21 cellular contexts compared by ENCODE assay signal in genomic region chr3:40160933-40161332, GRCh38.
A peak's percentile ranks its signal among the peaks of the same experiment; 100 is the strongest.
DNase-seq lines count a peak whose midpoint lies in the region; ATAC-seq, FAIRE-seq and TF ChIP-seq lines count a peak whose summit lies in the region.
"Had no signal": no experiment of that assay in that cellular context is flagged by ENCODE, and none has a peak within 500 bp of the region (broad histone marks: within the 10 kb centered on the region; RNA-seq: fewer than 3 reads in every experiment).

No MANE protein-coding gene starts in this region.

- BruUV-seq in HepG2 (replicated peaks; lab: Mats Ljungman, UMichigan): no TSS peak
- no TSS peak for BruUV-seq in PC-9 (replicated peaks; lab: Mats Ljungman, UMichigan)

- H3K4me2 ChIP-seq in HepG2 (ENCODE audit: low read depth, low read length) (no peak overlapping the region), PC-9 (peak overlapping the region; percentile 28; the same call in 1 of the 2 replicates)
- H3K4me2 ChIP-seq: BLaER1 treated with 17β-estradiol and CSF1 and Interleukin-3, amounts not matched to agents 10 nM and 100 nM had no signal

- no peaks in the 10 kb centered on the region for H3K27me3 Mint-ChIP-seq in endothelial cell (ENCODE audit: unreplicated experiment)
- H3K27me3 Mint-ChIP-seq: CD4-positive, alpha-beta T cell had no signal

- no peak for FAIRE-seq in HepG2 (lab: Jason Lieb, UNC)
- FAIRE-seq: D721Med, G401.6, GM12891, GM19239 had no signal

- peaks cover 13% of the 10 kb centered on the region for H3K9me3 Mint-ChIP-seq in endothelial cell (ENCODE audit: unreplicated experiment)

- peaks cover 17% of the 10 kb centered on the region for H3K36me3 Mint-ChIP-seq in endothelial cell (ENCODE audit: low read depth, unreplicated experiment)
- H3K36me3 Mint-ChIP-seq: CD8-positive, alpha-beta T cell had no signal

- intact Hi-C loops in HepG2 (cut with micrococcal nuclease; ENCODE audit: unreplicated experiment): no loop called here
- intact Hi-C loops in right lobe of liver (cut with DNase I): no loop called here
- intact Hi-C loops in PC-9 (cut with micrococcal nuclease; ENCODE audit: unreplicated experiment): no loop called here

- H3K4me3 ChIP-seq in HepG2 (replicated peaks in 1 of 3; ENCODE audit: insufficient read depth in 1 of 3, low read depth in 2 of 3, low read length in 3 of 3): no peak overlapping the region
- H3K4me3 ChIP-seq in right lobe of liver: no peak overlapping the region
- no peak overlapping the region for H3K4me3 ChIP-seq in PC-9
- H3K4me3 ChIP-seq: BLaER1 treated with 17β-estradiol and CSF1 and Interleukin-3, amounts not matched to agents 10 nM and 100 nM had no signal

- no peak for TF ChIP-seq RAD21 in HepG2 (CRISPR knock-in tag; IDR thresholded peaks at IDR 0.05)

- TF ChIP-seq CTCF in HepG2 (CRISPR knock-in tag; IDR thresholded peaks at IDR 0.05): no peak
- TF ChIP-seq CTCF in right lobe of liver (IDR thresholded peaks at IDR 0.05): no peak
- no peak for TF ChIP-seq CTCF in PC-9 (conservative IDR thresholded peaks at IDR 0.05)
- TF ChIP-seq CTCF in endothelial cell (IDR thresholded peaks at IDR 0.05; ENCODE audit: unreplicated experiment): no peak

- H3F3A ChIP-seq in PC-9 (ENCODE audit: insufficient read depth, low read depth): no peaks in the 10 kb centered on the region

- no peak for ATAC-seq in HepG2
- ATAC-seq in right lobe of liver: no peak
- ATAC-seq in HG03354 (IDR thresholded peaks at IDR 0.05; ENCODE audit: poor library complexity, severe bottlenecking, unreplicated experiment): no peak
- no peak for ATAC-seq in GM19328 (IDR thresholded peaks at IDR 0.05; ENCODE audit: unreplicated experiment)
- ATAC-seq: CD8-positive, alpha-beta T cell had no signal

- peak overlapping the region; percentile 19 for H3K4me3 Mint-ChIP-seq in endothelial cell (ENCODE audit: unreplicated experiment)
- H3K4me3 Mint-ChIP-seq: B cell; CD4-positive, alpha-beta T cell; CD8-positive, alpha-beta T cell had no signal

- H3K27ac Mint-ChIP-seq in endothelial cell (ENCODE audit: unreplicated experiment): no peak overlapping the region
- H3K27ac Mint-ChIP-seq: B cell; CD4-positive, alpha-beta T cell; CD8-positive, alpha-beta T cell had no signal

- H3K27ac ChIP-seq in HepG2 (ENCODE audit: extremely low read length, insufficient read depth, low read length) (no peak overlapping the region), right lobe of liver (no peak overlapping the region), PC-9 (no peak overlapping the region)
- H3K27ac ChIP-seq: 22Rv1; BLaER1 treated with 17β-estradiol and CSF1 and Interleukin-3, amounts not matched to agents 10 nM and 100 nM; C4-2B had no signal

- no peak for TF ChIP-seq EP300 in HepG2 (IDR thresholded peaks at IDR 0.05; ENCODE audit: low read depth in 2 of 2, low read length in 2 of 2)
- TF ChIP-seq EP300 in HepG2 (CRISPR knock-in tag; IDR thresholded peaks at IDR 0.05; ENCODE audit: borderline replicate concordance): no peak

- H3K79me2 ChIP-seq in HepG2 (ENCODE audit: insufficient read depth, low read length) (no peaks in the 10 kb centered on the region), PC-9 (ENCODE audit: low read depth) (no peaks in the 10 kb centered on the region)

- in situ Hi-C loops in HepG2 (cut with HindIII; ENCODE audit: extremely low pct_ligation_motif_present, low pct_unique_long_range_greater_than_20kb): no loop called here

- H3K36me3 ChIP-seq in HepG2 (replicated peaks in 1 of 2; ENCODE audit: control insufficient read depth in 1 of 2, insufficient read depth in 2 of 2, low read length in 2 of 2) (no peaks in the 10 kb centered on the region), right lobe of liver (no peaks in the 10 kb centered on the region), PC-9 (ENCODE audit: low read depth) (no peaks in the 10 kb centered on the region)
- H3K36me3 ChIP-seq: BLaER1 treated with 17β-estradiol and CSF1 and Interleukin-3, amounts not matched to agents 10 nM and 100 nM had no signal

- no peaks in the 10 kb centered on the region for H3K9me2 ChIP-seq in PC-9 (ENCODE audit: insufficient read depth)

- POLR2A ChIA-PET in HepG2 (lab: Yijun Ruan, JAX) (no interaction called here), PC-9 (lab: Charles Lee; ENCODE audit: unreplicated experiment) (no interaction called here)

- no peaks in the 10 kb centered on the region for H3K27me3 ChIP-seq in HepG2 (ENCODE audit: control insufficient read depth in 1 of 2, insufficient read depth in 2 of 2, low read length in 2 of 2)
- no peaks in the 10 kb centered on the region for H3K27me3 ChIP-seq in right lobe of liver
- H3K27me3 ChIP-seq in PC-9 (ENCODE audit: insufficient read depth, low read depth): no peaks in the 10 kb centered on the region
- H3K27me3 ChIP-seq: BLaER1 treated with 17β-estradiol and CSF1 and Interleukin-3, amounts not matched to agents 10 nM and 100 nM had no signal

- H4K20me1 ChIP-seq in HepG2 (ENCODE audit: insufficient read depth, low read length): no peaks in the 10 kb centered on the region; the same call in 1 of the 2 replicates
- no peaks in the 10 kb centered on the region for H4K20me1 ChIP-seq in PC-9 (ENCODE audit: insufficient read depth)
- H4K20me1 ChIP-seq: BLaER1 treated with 17β-estradiol and CSF1 and Interleukin-3, amounts not matched to agents 10 nM and 100 nM had no signal

- TF ChIP-seq POLR2A in HepG2 (IDR thresholded peaks at IDR 0.05; ENCODE audit: insufficient read depth in 1 of 2, low read depth in 2 of 2, low read length in 2 of 2) (no peak), right lobe of liver (IDR thresholded peaks at IDR 0.05) (no peak)

- H3K9me3 ChIP-seq in HepG2 (ENCODE audit: low read length): no peaks in the 10 kb centered on the region
- no peaks in the 10 kb centered on the region for H3K9me3 ChIP-seq in right lobe of liver
- no peaks in the 10 kb centered on the region for H3K9me3 ChIP-seq in PC-9 (ENCODE audit: insufficient read depth, low read depth)
- H3K9me3 ChIP-seq: BLaER1 treated with 17β-estradiol and CSF1 and Interleukin-3, amounts not matched to agents 10 nM and 100 nM; Caco-2 had no signal

- H3K4me1 ChIP-seq in HepG2 (ENCODE audit: insufficient read depth, low read length) (no peaks in the 10 kb centered on the region), right lobe of liver (no peaks in the 10 kb centered on the region), PC-9 (replicated peaks; ENCODE audit: insufficient read depth) (no peaks in the 10 kb centered on the region)
- H3K4me1 ChIP-seq: BLaER1 treated with 17β-estradiol and CSF1 and Interleukin-3, amounts not matched to agents 10 nM and 100 nM; Caco-2 had no signal

- H3K4me1 Mint-ChIP-seq in endothelial cell (ENCODE audit: unreplicated experiment): peaks cover 3% of the 10 kb centered on the region
- H3K4me1 Mint-ChIP-seq: B cell had no signal

- DNase-seq in HepG2 (ENCODE audit: low spot score) (no peak), right lobe of liver (no peak), PC-9 (no peak), endothelial cell (ENCODE audit: low spot score) (no peak)
- DNase-seq: ACHN; Caco-2; Calu3; CD4-positive, alpha-beta T cell; CD8-positive, alpha-beta T cell; DMS79 treated with DMSO at 0.1 percent for 48 hours; GF-D8 had no signal

- CTCF ChIA-PET in HepG2 (lab: Yijun Ruan, JAX; ENCODE audit: low intra/inter-chr PET ratio, low total read pairs) (no interaction called here), PC-9 (lab: Charles Lee) (no interaction called here)

- H3K9ac ChIP-seq in HepG2 (ENCODE audit: insufficient read depth, low read depth, low read length): no peak overlapping the region
- H3K9ac ChIP-seq: BLaER1 treated with 17β-estradiol and CSF1 and Interleukin-3, amounts not matched to agents 10 nM and 100 nM had no signal

- no peak overlapping the region for H2AFZ ChIP-seq in HepG2 (ENCODE audit: low read length)
- H2AFZ ChIP-seq in PC-9: no peak overlapping the region

- 85% methylated on average over 6 of the region's 6 CpGs for WGBS in HepG2 (ENCODE audit: low lambda C conversion rate)
- 95% methylated on average over 6 of the region's 6 CpGs for WGBS in right lobe of liver (ENCODE audit: insufficient coverage, low coverage, low lambda C conversion rate, missing lambda C conversion rate)

TF ChIP-seq in HepG2, 621 proteins besides CTCF, POLR2A, EP300 and RAD21:
- TF ChIP-seq MAFF (IDR thresholded peaks at IDR 0.05; ENCODE audit: low read depth, low read length) (peak; percentile 81), MAFK (conservative IDR thresholded peaks at IDR 0.05 in 1 of 2, IDR thresholded peaks at IDR 0.05 in 1 of 2; ENCODE audit: low read length in 2 of 2) (peak; percentile 56 to 88), ELK4 (CRISPR knock-in tag; IDR thresholded peaks at IDR 0.05; ENCODE audit: borderline replicate concordance) (no peak), ZNF543 (CRISPR knock-in tag; IDR thresholded peaks at IDR 0.05) (no peak), MEF2D (CRISPR knock-in tag; IDR thresholded peaks at IDR 0.05) (no peak), ZNF207 (IDR thresholded peaks at IDR 0.05; ENCODE audit: borderline replicate concordance) (no peak), TOPORS (CRISPR knock-in tag; IDR thresholded peaks at IDR 0.05) (no peak)
TF ChIP-seq in HepG2: peak in this region for 2.
